In genomic region chr9:127214421-127215265, GRCh38 we compare ENCODE assay signal across 8 cellular contexts. TPM values are rescaled to one million over a fixed set of nuclear protein-coding genes. Genes with fewer than 3 reads are reported as not detected.
A peak's percentile ranks its signal among the peaks of the same experiment; 100 is the strongest.
DNase-seq lines count a peak whose midpoint lies in the region; ATAC-seq and TF ChIP-seq lines count a peak whose summit lies in the region.

No MANE protein-coding gene starts in this region.

- TF ChIP-seq CTCF in mucosa of descending colon (IDR thresholded peaks at IDR 0.05) = peak; percentile 46

- no peaks in the 10 kb centered on the region for H3K9me3 ChIP-seq in effector memory CD4-positive, alpha-beta T cell (ENCODE audit: control insufficient read depth, low read length)
- no peaks in the 10 kb centered on the region for H3K9me3 ChIP-seq in mucosa of descending colon

- DNase-seq in AG08395 (ENCODE audit: low spot score) (peak; percentile 65), NCI-H2196 treated with DMSO at 0.1 percent for 48 hours (lab: John Stamatoyannopoulos, UW; ENCODE audit: unreplicated experiment) (peak; percentile 62), mucosa of descending colon (peak in 2 of 3 donors; percentile 48 to 79)
- peak; percentile 57 to 62 for DNase-seq in activated CD4-positive, alpha-beta T cell treated with anti-CD3 and anti-CD28 coated beads, Interleukin-2, amount 50 U/mL, for 4 hours
- DNase-seq in effector memory CD4-positive, alpha-beta T cell = peak in 2 of 3 donors; percentile 13 to 42
- DNase-seq in stimulated activated naive CD8-positive, alpha-beta T cell treated with anti-CD3 and anti-CD28 coated beads, Interleukin-15, Interleukin-2, amounts not matched to agents 100 U/mL and 50 U/mL, for 24 hours = peak; percentile 65

- ATAC-seq in GM18867 (IDR thresholded peaks at IDR 0.05; ENCODE audit: unreplicated experiment) (peak; percentile 45), mucosa of descending colon (peak; percentile 79), GM18868 (IDR thresholded peaks at IDR 0.05; ENCODE audit: unreplicated experiment) (no peak)
- no peak for ATAC-seq in stimulated activated naive CD8-positive, alpha-beta T cell treated with anti-CD3 and anti-CD28 coated beads, Interleukin-15, Interleukin-2, amounts not matched to agents 100 U/mL and 50 U/mL, for 24 hours

- no peaks in the 10 kb centered on the region for H3K36me3 ChIP-seq in effector memory CD4-positive, alpha-beta T cell (ENCODE audit: control insufficient read depth, insufficient read depth, low read length)
- no peaks in the 10 kb centered on the region for H3K36me3 ChIP-seq in mucosa of descending colon (ENCODE audit: low read depth)

- H3K4me3 ChIP-seq in effector memory CD4-positive, alpha-beta T cell (ENCODE audit: insufficient read depth, low read depth, low read length, poor library complexity, severe bottlenecking) = no peak overlapping the region
- no peak overlapping the region for H3K4me3 ChIP-seq in mucosa of descending colon

- intact Hi-C loops in mucosa of descending colon (cut with DNase I, micrococcal nuclease) = no loop called here

- no peak overlapping the region for H3K27ac ChIP-seq in effector memory CD4-positive, alpha-beta T cell (ENCODE audit: insufficient read depth, low read length, poor library complexity, severe bottlenecking)

- no peaks in the 10 kb centered on the region for H3K27me3 ChIP-seq in effector memory CD4-positive, alpha-beta T cell (replicated peaks; ENCODE audit: control insufficient read depth, insufficient read depth, low read length, poor library complexity, severe bottlenecking)

- no peaks in the 10 kb centered on the region for H3K4me1 ChIP-seq in effector memory CD4-positive, alpha-beta T cell (ENCODE audit: control insufficient read depth, insufficient read depth, low read length, poor library complexity, severe bottlenecking)
- no peaks in the 10 kb centered on the region for H3K4me1 ChIP-seq in mucosa of descending colon (ENCODE audit: low read depth)

RNA-seq across cellular contexts. Expression of gene GARNL3, which starts 49.9 kb away (rescaled TPM):
- total RNA-seq in mucosa of descending colon = 10 to 100 TPM in 1 of 3 donors, 1 to 10 TPM in 2; 5.4 to 14.2 (median 8.6) TPM

Comparison
In these comparisons a context has a peak if more than half of its experiments do, and no peak if none do; other contexts are left out.
1. ATAC-seq: peak in GM18867 (single experiment) and mucosa of descending colon (single experiment); none in stimulated activated naive CD8-positive, alpha-beta T cell treated with anti-CD3 and anti-CD28 coated beads, Interleukin-15, Interleukin-2, amounts not matched to agents 100 U/mL and 50 U/mL, for 24 hours (single experiment) and GM18868 (single experiment).
2. Peak in every context shown above with its lines, with median percentiles within 50 percentile points of each other: DNase-seq.